In the genomic region with DNA sequence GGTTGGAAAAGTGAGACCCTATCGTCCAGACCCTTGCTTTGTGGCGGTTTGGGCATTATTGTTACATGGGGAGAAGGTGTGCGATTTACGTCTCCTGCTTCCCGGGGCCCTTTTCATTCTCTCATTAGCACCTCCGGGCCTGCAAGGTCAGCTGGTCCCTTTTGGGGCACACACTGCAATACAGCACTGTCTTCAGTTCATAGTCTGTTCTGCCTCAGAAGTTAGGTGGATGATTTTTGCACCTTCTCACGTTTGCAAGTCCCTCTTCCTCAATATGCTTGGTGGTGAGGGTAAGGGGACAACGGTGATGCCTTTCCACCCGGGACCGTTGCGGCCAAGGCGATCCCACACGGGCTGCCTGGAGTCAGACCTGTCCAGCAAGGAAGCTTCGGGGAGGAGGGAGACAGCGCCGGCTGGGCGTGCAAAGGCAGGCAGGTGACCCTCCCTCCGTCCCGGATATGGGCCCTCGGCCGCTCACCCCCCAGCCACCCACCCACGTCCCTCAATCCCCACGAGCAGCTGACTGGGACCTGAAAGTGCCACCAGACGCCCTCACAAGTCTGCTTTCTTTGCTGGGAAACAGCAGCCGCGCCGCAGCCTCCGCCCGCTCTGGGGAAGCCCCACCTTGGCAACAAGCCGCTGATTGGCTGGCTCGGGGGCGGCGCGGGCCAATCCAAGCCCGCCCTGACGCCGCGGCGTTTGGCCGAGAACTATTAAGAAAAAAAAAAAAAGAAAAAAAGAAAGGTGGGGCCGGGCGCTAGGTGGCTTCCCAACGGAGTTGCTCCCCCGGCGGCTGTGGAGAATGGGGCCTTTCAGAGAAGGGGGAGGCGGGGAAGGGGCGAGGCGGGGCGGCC, we compare ENCODE assay signal across 1 cellular context.
TF ChIP-seq lines count a peak whose summit lies in the region.

No MANE protein-coding gene starts in this region.

TF ChIP-seq in K562, 482 proteins besides CTCF, POLR2A, EP300 and RAD21 (continued from another document):
- peak; percentile 21 for TF ChIP-seq RBBP5 (IDR thresholded peaks at IDR 0.05; ENCODE audit: borderline replicate concordance, insufficient read depth, low read length, poor library complexity, severe bottlenecking)
- TF ChIP-seq SMAD4 (CRISPR knock-in tag; conservative IDR thresholded peaks at IDR 0.05) = no peak
- TF ChIP-seq, protein P1, sequence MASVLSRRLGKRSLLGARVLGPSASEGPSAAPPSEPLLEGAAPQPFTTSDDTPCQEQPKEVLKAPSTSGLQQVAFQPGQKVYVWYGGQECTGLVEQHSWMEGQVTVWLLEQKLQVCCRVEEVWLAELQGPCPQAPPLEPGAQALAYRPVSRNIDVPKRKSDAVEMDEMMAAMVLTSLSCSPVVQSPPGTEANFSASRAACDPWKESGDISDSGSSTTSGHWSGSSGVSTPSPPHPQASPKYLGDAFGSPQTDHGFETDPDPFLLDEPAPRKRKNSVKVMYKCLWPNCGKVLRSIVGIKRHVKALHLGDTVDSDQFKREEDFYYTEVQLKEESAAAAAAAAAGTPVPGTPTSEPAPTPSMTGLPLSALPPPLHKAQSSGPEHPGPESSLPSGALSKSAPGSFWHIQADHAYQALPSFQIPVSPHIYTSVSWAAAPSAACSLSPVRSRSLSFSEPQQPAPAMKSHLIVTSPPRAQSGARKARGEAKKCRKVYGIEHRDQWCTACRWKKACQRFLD (CRISPR knock-in tag; IDR thresholded peaks at IDR 0.05) = no peak
- TF ChIP-seq, protein P2, sequence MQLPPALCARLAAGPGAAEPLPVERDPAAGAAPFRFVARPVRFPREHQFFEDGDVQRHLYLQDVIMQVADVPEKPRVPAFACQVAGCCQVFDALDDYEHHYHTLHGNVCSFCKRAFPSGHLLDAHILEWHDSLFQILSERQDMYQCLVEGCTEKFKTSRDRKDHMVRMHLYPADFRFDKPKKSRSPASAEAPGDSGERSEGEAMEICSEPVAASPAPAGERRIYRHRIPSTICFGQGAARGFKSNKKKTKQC (CRISPR knock-in tag; IDR thresholded peaks at IDR 0.05) = peak; percentile 71; the same call in 1 of the 2 replicates
- 0 out of 2 replicates have a peak, but pooled peaks have one; percentile 55 for TF ChIP-seq HDGF (IDR thresholded peaks at IDR 0.05)
- TF ChIP-seq ZNF263 (CRISPR knock-in tag; IDR thresholded peaks at IDR 0.05; ENCODE audit: borderline replicate concordance) = peak; percentile 91
- TF ChIP-seq, protein P3, sequence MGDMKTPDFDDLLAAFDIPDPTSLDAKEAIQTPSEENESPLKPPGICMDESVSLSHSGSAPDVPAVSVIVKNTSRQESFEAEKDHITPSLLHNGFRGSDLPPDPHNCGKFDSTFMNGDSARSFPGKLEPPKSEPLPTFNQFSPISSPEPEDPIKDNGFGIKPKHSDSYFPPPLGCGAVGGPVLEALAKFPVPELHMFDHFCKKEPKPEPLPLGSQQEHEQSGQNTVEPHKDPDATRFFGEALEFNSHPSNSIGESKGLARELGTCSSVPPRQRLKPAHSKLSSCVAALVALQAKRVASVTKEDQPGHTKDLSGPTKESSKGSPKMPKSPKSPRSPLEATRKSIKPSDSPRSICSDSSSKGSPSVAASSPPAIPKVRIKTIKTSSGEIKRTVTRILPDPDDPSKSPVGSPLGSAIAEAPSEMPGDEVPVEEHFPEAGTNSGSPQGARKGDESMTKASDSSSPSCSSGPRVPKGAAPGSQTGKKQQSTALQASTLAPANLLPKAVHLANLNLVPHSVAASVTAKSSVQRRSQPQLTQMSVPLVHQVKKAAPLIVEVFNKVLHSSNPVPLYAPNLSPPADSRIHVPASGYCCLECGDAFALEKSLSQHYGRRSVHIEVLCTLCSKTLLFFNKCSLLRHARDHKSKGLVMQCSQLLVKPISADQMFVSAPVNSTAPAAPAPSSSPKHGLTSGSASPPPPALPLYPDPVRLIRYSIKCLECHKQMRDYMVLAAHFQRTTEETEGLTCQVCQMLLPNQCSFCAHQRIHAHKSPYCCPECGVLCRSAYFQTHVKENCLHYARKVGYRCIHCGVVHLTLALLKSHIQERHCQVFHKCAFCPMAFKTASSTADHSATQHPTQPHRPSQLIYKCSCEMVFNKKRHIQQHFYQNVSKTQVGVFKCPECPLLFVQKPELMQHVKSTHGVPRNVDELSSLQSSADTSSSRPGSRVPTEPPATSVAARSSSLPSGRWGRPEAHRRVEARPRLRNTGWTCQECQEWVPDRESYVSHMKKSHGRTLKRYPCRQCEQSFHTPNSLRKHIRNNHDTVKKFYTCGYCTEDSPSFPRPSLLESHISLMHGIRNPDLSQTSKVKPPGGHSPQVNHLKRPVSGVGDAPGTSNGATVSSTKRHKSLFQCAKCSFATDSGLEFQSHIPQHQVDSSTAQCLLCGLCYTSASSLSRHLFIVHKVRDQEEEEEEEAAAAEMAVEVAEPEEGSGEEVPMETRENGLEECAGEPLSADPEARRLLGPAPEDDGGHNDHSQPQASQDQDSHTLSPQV (IDR thresholded peaks at IDR 0.05) = no peak
- TF ChIP-seq ZNF408 (CRISPR knock-in tag; IDR thresholded peaks at IDR 0.05; ENCODE audit: low read depth) = no peak
- peak; percentile 80 for TF ChIP-seq RBM25 (IDR thresholded peaks at IDR 0.05; ENCODE audit: low read depth, low read length, severe bottlenecking)
- TF ChIP-seq RNF2 (IDR thresholded peaks at IDR 0.05) = 0 out of 2 replicates have a peak, but pooled peaks have one; percentile 15
- TF ChIP-seq, protein P4, sequence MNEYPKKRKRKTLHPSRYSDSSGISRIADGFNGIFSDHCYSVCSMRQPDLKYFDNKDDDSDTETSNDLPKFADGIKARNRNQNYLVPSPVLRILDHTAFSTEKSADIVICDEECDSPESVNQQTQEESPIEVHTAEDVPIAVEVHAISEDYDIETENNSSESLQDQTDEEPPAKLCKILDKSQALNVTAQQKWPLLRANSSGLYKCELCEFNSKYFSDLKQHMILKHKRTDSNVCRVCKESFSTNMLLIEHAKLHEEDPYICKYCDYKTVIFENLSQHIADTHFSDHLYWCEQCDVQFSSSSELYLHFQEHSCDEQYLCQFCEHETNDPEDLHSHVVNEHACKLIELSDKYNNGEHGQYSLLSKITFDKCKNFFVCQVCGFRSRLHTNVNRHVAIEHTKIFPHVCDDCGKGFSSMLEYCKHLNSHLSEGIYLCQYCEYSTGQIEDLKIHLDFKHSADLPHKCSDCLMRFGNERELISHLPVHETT (CRISPR knock-in tag; conservative IDR thresholded peaks at IDR 0.05 in 1 of 2, IDR thresholded peaks at IDR 0.05 in 1 of 2) = no peak
- TF ChIP-seq, protein P5, sequence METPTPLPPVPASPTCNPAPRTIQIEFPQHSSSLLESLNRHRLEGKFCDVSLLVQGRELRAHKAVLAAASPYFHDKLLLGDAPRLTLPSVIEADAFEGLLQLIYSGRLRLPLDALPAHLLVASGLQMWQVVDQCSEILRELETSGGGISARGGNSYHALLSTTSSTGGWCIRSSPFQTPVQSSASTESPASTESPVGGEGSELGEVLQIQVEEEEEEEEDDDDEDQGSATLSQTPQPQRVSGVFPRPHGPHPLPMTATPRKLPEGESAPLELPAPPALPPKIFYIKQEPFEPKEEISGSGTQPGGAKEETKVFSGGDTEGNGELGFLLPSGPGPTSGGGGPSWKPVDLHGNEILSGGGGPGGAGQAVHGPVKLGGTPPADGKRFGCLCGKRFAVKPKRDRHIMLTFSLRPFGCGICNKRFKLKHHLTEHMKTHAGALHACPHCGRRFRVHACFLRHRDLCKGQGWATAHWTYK (CRISPR knock-in tag; IDR thresholded peaks at IDR 0.05) = peak; percentile 27; the same call in 1 of the 2 replicates
- TF ChIP-seq IFI16 (CRISPR knock-in tag; IDR thresholded peaks at IDR 0.05) = no peak
- TF ChIP-seq SP1 (CRISPR knock-in tag; IDR thresholded peaks at IDR 0.05) = peak; percentile 30; the same call in 1 of the 2 replicates
- peak; percentile 63 to 65 for TF ChIP-seq NRF1 (conservative IDR thresholded peaks at IDR 0.05 in 1 of 2, IDR thresholded peaks at IDR 0.05 in 1 of 2)
- no peak for TF ChIP-seq POLR2AphosphoS2 (IDR thresholded peaks at IDR 0.05; ENCODE audit: low read length)
- TF ChIP-seq ZNF174 (CRISPR knock-in tag; IDR thresholded peaks at IDR 0.05) = no peak
- TF ChIP-seq BRCA1 (IDR thresholded peaks at IDR 0.05) = no peak
- TF ChIP-seq BRCA1 (CRISPR knock-in tag; IDR thresholded peaks at IDR 0.05) = no peak
- peak; percentile 28 for TF ChIP-seq PHF20 (IDR thresholded peaks at IDR 0.05; ENCODE audit: partially characterized antibody)
- TF ChIP-seq, protein P6, sequence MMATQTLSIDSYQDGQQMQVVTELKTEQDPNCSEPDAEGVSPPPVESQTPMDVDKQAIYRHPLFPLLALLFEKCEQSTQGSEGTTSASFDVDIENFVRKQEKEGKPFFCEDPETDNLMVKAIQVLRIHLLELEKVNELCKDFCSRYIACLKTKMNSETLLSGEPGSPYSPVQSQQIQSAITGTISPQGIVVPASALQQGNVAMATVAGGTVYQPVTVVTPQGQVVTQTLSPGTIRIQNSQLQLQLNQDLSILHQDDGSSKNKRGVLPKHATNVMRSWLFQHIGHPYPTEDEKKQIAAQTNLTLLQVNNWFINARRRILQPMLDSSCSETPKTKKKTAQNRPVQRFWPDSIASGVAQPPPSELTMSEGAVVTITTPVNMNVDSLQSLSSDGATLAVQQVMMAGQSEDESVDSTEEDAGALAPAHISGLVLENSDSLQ (IDR thresholded peaks at IDR 0.05) = no peak
- no peak for TF ChIP-seq POLR2H (tag; IDR thresholded peaks at IDR 0.05; ENCODE audit: low read depth)
- TF ChIP-seq MEF2D (tag; conservative IDR thresholded peaks at IDR 0.05; ENCODE audit: low read depth) = 0 out of 2 replicates have a peak, but pooled peaks have one; percentile 28
- no peak for TF ChIP-seq STAT5A (IDR thresholded peaks at IDR 0.05; ENCODE audit: borderline replicate concordance, low read length)
- TF ChIP-seq ZNF830 (CRISPR knock-in tag; IDR thresholded peaks at IDR 0.05) = 0 out of 2 replicates have a peak, but pooled peaks have one; percentile 68
- TF ChIP-seq, protein P7, sequence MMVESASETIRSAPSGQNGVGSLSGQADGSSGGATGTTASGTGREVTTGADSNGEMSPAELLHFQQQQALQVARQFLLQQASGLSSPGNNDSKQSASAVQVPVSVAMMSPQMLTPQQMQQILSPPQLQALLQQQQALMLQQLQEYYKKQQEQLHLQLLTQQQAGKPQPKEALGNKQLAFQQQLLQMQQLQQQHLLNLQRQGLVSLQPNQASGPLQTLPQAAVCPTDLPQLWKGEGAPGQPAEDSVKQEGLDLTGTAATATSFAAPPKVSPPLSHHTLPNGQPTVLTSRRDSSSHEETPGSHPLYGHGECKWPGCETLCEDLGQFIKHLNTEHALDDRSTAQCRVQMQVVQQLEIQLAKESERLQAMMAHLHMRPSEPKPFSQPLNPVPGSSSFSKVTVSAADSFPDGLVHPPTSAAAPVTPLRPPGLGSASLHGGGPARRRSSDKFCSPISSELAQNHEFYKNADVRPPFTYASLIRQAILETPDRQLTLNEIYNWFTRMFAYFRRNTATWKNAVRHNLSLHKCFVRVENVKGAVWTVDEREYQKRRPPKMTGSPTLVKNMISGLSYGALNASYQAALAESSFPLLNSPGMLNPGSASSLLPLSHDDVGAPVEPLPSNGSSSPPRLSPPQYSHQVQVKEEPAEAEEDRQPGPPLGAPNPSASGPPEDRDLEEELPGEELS (CRISPR knock-in tag; IDR thresholded peaks at IDR 0.05; ENCODE audit: borderline replicate concordance) = no peak
- no peak for TF ChIP-seq JUNB (CRISPR knock-in tag; conservative IDR thresholded peaks at IDR 0.05)
- no peak for TF ChIP-seq ZFPM2 (CRISPR knock-in tag; IDR thresholded peaks at IDR 0.05)
- peak; percentile 44; the same call in 1 of the 2 replicates for TF ChIP-seq EGR1 (conservative IDR thresholded peaks at IDR 0.05)
- TF ChIP-seq ZBED1 (IDR thresholded peaks at IDR 0.05) = no peak
- TF ChIP-seq TAF15 (IDR thresholded peaks at IDR 0.05; ENCODE audit: low read depth, low read length) = no peak
- TF ChIP-seq FOS (IDR thresholded peaks at IDR 0.05; ENCODE audit: extremely low read depth, insufficient read length) = peak; percentile 78
- TF ChIP-seq POLR2B (IDR thresholded peaks at IDR 0.05; ENCODE audit: low read depth, partially characterized antibody) = no peak
- no peak for TF ChIP-seq ZNF695 (CRISPR knock-in tag; IDR thresholded peaks at IDR 0.05)
- TF ChIP-seq U2AF1 (optimal IDR thresholded peaks at IDR 0.05; ENCODE audit: low read depth, low read length) = no peak
- TF ChIP-seq SNRNP70 (optimal IDR thresholded peaks at IDR 0.05; ENCODE audit: low read depth, low read length) = no peak
- no peak for TF ChIP-seq BDP1 (IDR thresholded peaks at IDR 0.05; ENCODE audit: insufficient read depth, insufficient read length)
- 0 out of 2 replicates have a peak, but pooled peaks have one; percentile 22 for TF ChIP-seq ZNF766 (CRISPR knock-in tag; conservative IDR thresholded peaks at IDR 0.05)
- TF ChIP-seq ZNF445 (CRISPR knock-in tag; IDR thresholded peaks at IDR 0.05; ENCODE audit: low read depth) = no peak
- TF ChIP-seq, protein P8, sequence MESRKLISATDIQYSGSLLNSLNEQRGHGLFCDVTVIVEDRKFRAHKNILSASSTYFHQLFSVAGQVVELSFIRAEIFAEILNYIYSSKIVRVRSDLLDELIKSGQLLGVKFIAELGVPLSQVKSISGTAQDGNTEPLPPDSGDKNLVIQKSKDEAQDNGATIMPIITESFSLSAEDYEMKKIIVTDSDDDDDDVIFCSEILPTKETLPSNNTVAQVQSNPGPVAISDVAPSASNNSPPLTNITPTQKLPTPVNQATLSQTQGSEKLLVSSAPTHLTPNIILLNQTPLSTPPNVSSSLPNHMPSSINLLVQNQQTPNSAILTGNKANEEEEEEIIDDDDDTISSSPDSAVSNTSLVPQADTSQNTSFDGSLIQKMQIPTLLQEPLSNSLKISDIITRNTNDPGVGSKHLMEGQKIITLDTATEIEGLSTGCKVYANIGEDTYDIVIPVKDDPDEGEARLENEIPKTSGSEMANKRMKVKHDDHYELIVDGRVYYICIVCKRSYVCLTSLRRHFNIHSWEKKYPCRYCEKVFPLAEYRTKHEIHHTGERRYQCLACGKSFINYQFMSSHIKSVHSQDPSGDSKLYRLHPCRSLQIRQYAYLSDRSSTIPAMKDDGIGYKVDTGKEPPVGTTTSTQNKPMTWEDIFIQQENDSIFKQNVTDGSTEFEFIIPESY (CRISPR knock-in tag; IDR thresholded peaks at IDR 0.05) = no peak
- no peak for TF ChIP-seq FOXM1 (IDR thresholded peaks at IDR 0.05; ENCODE audit: low read depth)
- TF ChIP-seq FOXM1 (CRISPR knock-in tag; IDR thresholded peaks at IDR 0.05; ENCODE audit: low read depth) = 0 out of 2 replicates have a peak, but pooled peaks have one; percentile 49
- TF ChIP-seq CBX3 (IDR thresholded peaks at IDR 0.05; ENCODE audit: borderline replicate concordance in 1 of 2, low read length in 2 of 2) = no peak
